Comparison of ENCODE assay signal across 8 cellular contexts in genomic region chr11:13772223-13773046, GRCh38.
A peak's percentile ranks its signal among the peaks of the same experiment; 100 is the strongest.
DNase-seq lines count a peak whose midpoint lies in the region; ATAC-seq, FAIRE-seq and TF ChIP-seq lines count a peak whose summit lies in the region.

No MANE protein-coding gene starts in this region.

- H3K4me2 ChIP-seq in mammary epithelial cell (ENCODE audit: insufficient read depth, low read depth, low read length): no peak overlapping the region

- TF ChIP-seq CTCF in GM13977 (IDR thresholded peaks at IDR 0.05; ENCODE audit: extremely low read depth, insufficient read depth, missing control alignments): peak; percentile 53
- TF ChIP-seq CTCF in mammary epithelial cell (conservative IDR thresholded peaks at IDR 0.05 in 1 of 2, IDR thresholded peaks at IDR 0.05 in 1 of 2; ENCODE audit: extremely low read depth in 1 of 2, insufficient read depth in 1 of 2, low read depth in 1 of 2, low read length in 2 of 2): peak; percentile 47 to 60
- peak; percentile 47 for TF ChIP-seq CTCF in lower lobe of right lung (IDR thresholded peaks at IDR 0.05)

- H3K27me3 Mint-ChIP-seq in CD8-positive, alpha-beta memory T cell: peaks cover 5 to 17% of the 10 kb centered on the region in 2 donors

- no peaks in the 10 kb centered on the region for H3K4me1 ChIP-seq in CD8-positive, alpha-beta memory T cell (ENCODE audit: insufficient read depth, low read length)
- no peaks in the 10 kb centered on the region for H3K4me1 ChIP-seq in mammary epithelial cell (ENCODE audit: insufficient read depth, low read length)
- no peaks in the 10 kb centered on the region for H3K4me1 ChIP-seq in lower lobe of right lung

- H4K20me1 ChIP-seq in mammary epithelial cell (ENCODE audit: insufficient read depth, low read length): no peaks in the 10 kb centered on the region

- H3K79me2 ChIP-seq in mammary epithelial cell (ENCODE audit: insufficient read depth, low read length): no peaks in the 10 kb centered on the region

- no peak overlapping the region for H3K9ac ChIP-seq in mammary epithelial cell (ENCODE audit: insufficient read depth, low read length)

- POLR2A ChIA-PET in CD8-positive, alpha-beta memory T cell (lab: Charles Lee): no interaction called here

- no peak overlapping the region for H3K27ac Mint-ChIP-seq in CD8-positive, alpha-beta memory T cell

- H3K27me3 ChIP-seq in CD8-positive, alpha-beta memory T cell (ENCODE audit: insufficient read depth, low read length, poor library complexity, severe bottlenecking): no peaks in the 10 kb centered on the region
- no peaks in the 10 kb centered on the region for H3K27me3 ChIP-seq in mammary epithelial cell (ENCODE audit: insufficient read depth, low read length)
- H3K27me3 ChIP-seq in lower lobe of right lung (ENCODE audit: low read depth): no peaks in the 10 kb centered on the region

- no peak overlapping the region for H3K4me3 ChIP-seq in CD8-positive, alpha-beta memory T cell (ENCODE audit: low read length)
- no peak overlapping the region for H3K4me3 ChIP-seq in mammary epithelial cell (replicated peaks in 1 of 3; ENCODE audit: insufficient read depth in 1 of 3, low read depth in 2 of 3, low read length in 3 of 3)
- no peak overlapping the region for H3K4me3 ChIP-seq in lower lobe of right lung

- H3K9me3 ChIP-seq in CD8-positive, alpha-beta memory T cell (ENCODE audit: low read length): no peaks in the 10 kb centered on the region
- no peaks in the 10 kb centered on the region for H3K9me3 ChIP-seq in mammary epithelial cell (replicated peaks; ENCODE audit: insufficient read depth, low read length)
- H3K9me3 ChIP-seq in lower lobe of right lung: no peaks in the 10 kb centered on the region

- dilution Hi-C loops in mammary epithelial cell (cut with HindIII; ENCODE audit: low sequenced_read_pairs): loop anchor here (10.0 kb wide), 1 partner anchor 462 kb away; no protein-coding TSS in a partner anchor

- DNase-seq in CD8-positive, alpha-beta memory T cell: peak in 3 of 5 donors; percentile 6 to 67 (median 64)
- peak; percentile 31 for DNase-seq in GM13977 (ENCODE audit: low spot score)
- peak; percentile 28 for DNase-seq in HTR-8/SVneo (ENCODE audit: insufficient read length, low spot score)
- peak; percentile 26 for DNase-seq in NCI-H82 treated with DMSO at 0.1 percent for 48 hours (lab: John Stamatoyannopoulos, UW; ENCODE audit: unreplicated experiment)
- DNase-seq in mammary epithelial cell: peak; percentile 58
- DNase-seq in lower lobe of right lung: no peak
- no peak for DNase-seq in ecto neural progenitor cell (ENCODE audit: low spot score)

- no peaks in the 10 kb centered on the region for H3K36me3 ChIP-seq in CD8-positive, alpha-beta memory T cell (ENCODE audit: insufficient read depth, low read length)
- H3K36me3 ChIP-seq in mammary epithelial cell (ENCODE audit: insufficient read depth, low read length) (no peaks in the 10 kb centered on the region), lower lobe of right lung (no peaks in the 10 kb centered on the region)

- intact Hi-C loops in mammary epithelial cell (cut with micrococcal nuclease): loop anchor here (1.0 kb wide), 3 partner anchors 178 to 477 kb away; no protein-coding TSS in a partner anchor
- intact Hi-C loops in lower lobe of right lung (cut with DNase I): no loop called here

- CTCF ChIA-PET in CD8-positive, alpha-beta memory T cell (lab: Charles Lee): interaction anchor here (0.6 to 6.3 kb wide), 29 partner anchors 9 to 682 kb away, joined by 3 to 57 read pairs (median 4); partner anchors contain the start of gene SPON1
- CTCF ChIA-PET in mammary epithelial cell (lab: Charles Lee; ENCODE audit: low non-redundant PET): interaction anchor here (0.6 kb wide), 1 partner anchor 29 kb away, joined by 4 read pairs; no protein-coding TSS in a partner anchor

- no TSS peak for BruUV-seq in mammary epithelial cell (replicated peaks; lab: Mats Ljungman, UMichigan)

- 34% methylated on average over 4 of the region's 5 CpGs for WGBS in mammary epithelial cell (ENCODE audit: low coverage, missing lambda C conversion rate)

- ATAC-seq in lower lobe of right lung: peak; percentile 46 to 75
- no peak for ATAC-seq in GM18873 (IDR thresholded peaks at IDR 0.05; ENCODE audit: low FRiP score, unreplicated experiment)

- in situ Hi-C loops in GM13977 (cut with MboI; ENCODE audit: low pct_unique_long_range_greater_than_20kb, low sequenced_read_pairs, unreplicated experiment) (loop anchor here (25.0 kb wide), 1 partner anchor 490 kb away; no protein-coding TSS in a partner anchor), mammary epithelial cell (cut with MboI; ENCODE audit: low sequenced_read_pairs in 2 of 2) (loop anchor here (5.0 to 10.0 kb wide), 3 partner anchors 172 to 480 kb away; no protein-coding TSS in a partner anchor)

- no peaks in the 10 kb centered on the region for H3K9me3 Mint-ChIP-seq in CD8-positive, alpha-beta memory T cell

- no peaks in the 10 kb centered on the region for H3K36me3 Mint-ChIP-seq in CD8-positive, alpha-beta memory T cell

- H3K4me1 Mint-ChIP-seq in CD8-positive, alpha-beta memory T cell: peaks cover 0 to 12% (median 7%) of the 10 kb centered on the region in 3 donors

- H3K27ac ChIP-seq in CD8-positive, alpha-beta memory T cell (ENCODE audit: low read depth, low read length): no peak overlapping the region
- H3K27ac ChIP-seq in mammary epithelial cell (ENCODE audit: insufficient read depth, low read depth, low read length) (no peak overlapping the region), lower lobe of right lung (no peak overlapping the region)

- H3K4me3 Mint-ChIP-seq in CD8-positive, alpha-beta memory T cell: no peak overlapping the region

- no peak overlapping the region for H2AFZ ChIP-seq in mammary epithelial cell (ENCODE audit: low read depth, low read length)

- no peak for FAIRE-seq in HTR-8/SVneo (lab: Jason Lieb, UNC)

Comparison
In these comparisons a context has a peak if more than half of its experiments do, and no peak if none do; other contexts are left out.
1. DNase-seq: peak in CD8-positive, alpha-beta memory T cell (3 of 5), GM13977 (single experiment), HTR-8/SVneo (single experiment), NCI-H82 treated with DMSO at 0.1 percent for 48 hours (single experiment) and mammary epithelial cell (single experiment); none in lower lobe of right lung (single experiment) and ecto neural progenitor cell (single experiment).
2. Peak in every context shown above with its lines, with median percentiles within 50 percentile points of each other: CTCF ChIP-seq.